17 cellular contexts compared by ENCODE assay signal in the genomic region with DNA sequence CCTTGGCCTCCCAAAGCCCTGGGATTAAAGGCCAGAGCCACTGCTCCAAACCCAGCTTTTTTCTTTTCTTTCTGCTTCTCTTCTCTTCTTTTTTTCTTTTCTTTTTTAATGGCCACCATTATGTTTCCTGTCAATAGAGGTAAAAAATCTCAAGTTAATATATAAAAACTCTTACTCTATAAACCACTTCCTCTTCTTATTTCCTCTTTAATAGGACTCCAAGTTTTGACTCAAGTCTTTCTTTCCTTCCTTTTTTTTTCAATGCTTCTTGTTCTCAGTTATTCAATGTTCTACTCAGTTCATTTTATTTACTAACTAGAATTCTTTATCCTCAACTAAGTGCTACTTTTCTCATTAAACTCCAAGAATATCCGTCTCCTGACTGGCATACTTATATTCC. TPM values are rescaled to one million over a fixed set of nuclear protein-coding genes. Genes with fewer than 3 reads are reported as not detected.
DNase-seq lines count a peak whose midpoint lies in the region; ATAC-seq, FAIRE-seq and TF ChIP-seq lines count a peak whose summit lies in the region.
"Had no signal": no experiment of that assay in that cellular context is flagged by ENCODE, and none has a peak within 500 bp of the region (broad histone marks: within the 10 kb centered on the region; RNA-seq: fewer than 3 reads in every experiment).

No MANE protein-coding gene starts in this region.

- no peak for FAIRE-seq in GM12878 (lab: Jason Lieb, UNC)
- FAIRE-seq: astrocyte had no signal

- H3K9ac ChIP-seq in GM12878 (ENCODE audit: control insufficient read depth, insufficient read depth, low read length): no peak overlapping the region

- H4K20me1 ChIP-seq in GM12878 (ENCODE audit: control insufficient read depth, insufficient read depth): no peaks in the 10 kb centered on the region

- in situ Hi-C loops in GM12878 (cut with MboI): no loop called here

- no peak for ATAC-seq in CD4-positive, alpha-beta T cell (ENCODE audit: poor library complexity)
- ATAC-seq in GM21528 (IDR thresholded peaks at IDR 0.05; ENCODE audit: low FRiP score, unreplicated experiment) (peak; percentile 54), GM12878 (peak; percentile 36; the same call in 2 of the 3 replicates), esophagus mucosa (no peak)

- no peak for TF ChIP-seq CTCF in CD4-positive, alpha-beta T cell (IDR thresholded peaks at IDR 0.05)
- no peak for TF ChIP-seq CTCF in NB4 (IDR thresholded peaks at IDR 0.05; ENCODE audit: low read depth, low read length)
- TF ChIP-seq CTCF in GM12878 (IDR thresholded peaks at IDR 0.05 in 2 of 3, conservative IDR thresholded peaks at IDR 0.05 in 1 of 3; ENCODE audit: control insufficient read depth in 2 of 3, extremely low read depth in 1 of 3, insufficient read depth in 1 of 3, low read depth in 3 of 3, low read length in 3 of 3): no peak
- TF ChIP-seq CTCF in coronary artery (IDR thresholded peaks at IDR 0.05): no peak

- no TSS peak for BruUV-seq in GM12878 (replicated peaks; lab: Mats Ljungman, UMichigan)

- SMC1A ChIA-PET in GM12878 (lab: Charles Lee; ENCODE audit: uncharacterized antibody, unreplicated experiment): interaction anchor here (1.2 to 1.8 kb wide), 4 partner anchors 8 to 125 kb away, joined by 4 to 7 read pairs (median 5); no protein-coding TSS in a partner anchor

- H3K4me3 Mint-ChIP-seq in CD4-positive, alpha-beta T cell: no peak overlapping the region

- no peak overlapping the region for H2AFZ ChIP-seq in GM12878 (ENCODE audit: control insufficient read depth, low read depth, low read length)

- no peak overlapping the region for H3K4me2 ChIP-seq in GM12878 (ENCODE audit: control insufficient read depth, insufficient read depth)

- TF ChIP-seq RAD21 in GM12878 (IDR thresholded peaks at IDR 0.05; ENCODE audit: insufficient read depth, low read depth, low read length): no peak

- POLR2A ChIA-PET in CD4-positive, alpha-beta T cell (lab: Charles Lee): interaction anchor here (2.1 kb wide), 1 partner anchor 24 kb away, joined by 5 read pairs; no protein-coding TSS in a partner anchor
- POLR2A ChIA-PET in GM12878 (lab: Charles Lee): interaction anchor here (1.0 kb wide), 1 partner anchor 44 kb away, joined by 3 read pairs; no protein-coding TSS in a partner anchor

- no peaks in the 10 kb centered on the region for H3K9me3 ChIP-seq in CD4-positive, alpha-beta T cell (ENCODE audit: control insufficient read depth, low read length)
- H3K9me3 ChIP-seq in GM12878 (replicated peaks; ENCODE audit: control insufficient read depth, insufficient read depth, low read length): no peaks in the 10 kb centered on the region; the same call in 1 of the 3 replicates
- H3K9me3 ChIP-seq: prostate gland had no signal

- H3K36me3 Mint-ChIP-seq in CD4-positive, alpha-beta T cell (ENCODE audit: low read depth): no peaks in the 10 kb centered on the region

- H3K4me1 ChIP-seq in GM12878 (ENCODE audit: control insufficient read depth, insufficient read depth, low read length): no peaks in the 10 kb centered on the region
- H3K4me1 ChIP-seq: prostate gland had no signal

- no peak overlapping the region for H3K27ac ChIP-seq in CD4-positive, alpha-beta T cell (ENCODE audit: low read depth, low read length)
- no peak overlapping the region for H3K27ac ChIP-seq in GM12878 (ENCODE audit: control insufficient read depth, insufficient read depth)
- H3K27ac ChIP-seq in coronary artery: no peak overlapping the region
- H3K27ac ChIP-seq: prostate gland had no signal

- RAD21 ChIA-PET in GM12878 (lab: Charles Lee; ENCODE audit: unreplicated experiment): interaction anchor here (0.6 to 1.0 kb wide), 2 partner anchors 68 to 76 kb away, joined by 3 read pairs; no protein-coding TSS in a partner anchor

- H3K4me1 Mint-ChIP-seq in CD4-positive, alpha-beta T cell (ENCODE audit: low read depth): peaks cover 21% of the 10 kb centered on the region

- H3K36me3 ChIP-seq in GM12878 (ENCODE audit: control insufficient read depth in 2 of 2, insufficient read depth in 2 of 2, low read length in 1 of 2): no peaks in the 10 kb centered on the region
- H3K36me3 ChIP-seq: prostate gland had no signal

- H3K4me3 ChIP-seq in NB4 (ENCODE audit: low read depth, low read length) (no peak overlapping the region), GM12878 (no peak overlapping the region), coronary artery (no peak overlapping the region)
- H3K4me3 ChIP-seq: prostate gland had no signal

- TF ChIP-seq POLR2A in NB4 (IDR thresholded peaks at IDR 0.05; ENCODE audit: extremely low read depth, insufficient read length) (no peak), GM12878 (IDR thresholded peaks at IDR 0.05; ENCODE audit: low read depth, low read length) (no peak)

- no peak for TF ChIP-seq EP300 in GM12878 (IDR thresholded peaks at IDR 0.05; ENCODE audit: borderline replicate concordance in 1 of 2, control insufficient read depth in 1 of 2, low read depth in 2 of 2, low read length in 2 of 2)

- H3K27me3 ChIP-seq in CD4-positive, alpha-beta T cell (ENCODE audit: control insufficient read depth, insufficient read depth, low read length): no peaks in the 10 kb centered on the region
- no peaks in the 10 kb centered on the region for H3K27me3 ChIP-seq in GM12878 (replicated peaks in 1 of 2; ENCODE audit: control insufficient read depth in 2 of 2, insufficient read depth in 2 of 2, low read length in 1 of 2)

- intact Hi-C loops in CD4-positive, alpha-beta T cell (cut with DNase I, micrococcal nuclease): no loop called here
- intact Hi-C loops in GM12878 (cut with micrococcal nuclease; ENCODE audit: unreplicated experiment): no loop called here

- no peak for DNase-seq in CD4-positive, alpha-beta T cell
- DNase-seq in NB4 (ENCODE audit: low read depth) (peak; percentile 50), GM12878 (ENCODE audit: low read depth, low spot score) (no peak), NCI-H345 (lab: John Stamatoyannopoulos, UW) (no peak), coronary artery (ENCODE audit: low spot score) (no peak)
- DNase-seq in effector CD4-positive, alpha-beta T cell: no peak
- DNase-seq: dermis blood vessel endothelial cell; DMS53; hippocampal formation; NCI-H187 treated with DMSO at 0.1 percent for 48 hours; NCI-H526; stimulated activated CD4-positive, alpha-beta T cell treated with anti-CD3 and anti-CD28 coated beads, Interleukin-12 subunit alpha, Interleukin-12 subunit beta, amount 100 ng/mL, for 4 hours had no signal

- no peaks in the 10 kb centered on the region for H3K27me3 Mint-ChIP-seq in CD4-positive, alpha-beta T cell

- H3K9me3 Mint-ChIP-seq in CD4-positive, alpha-beta T cell: no peaks in the 10 kb centered on the region
- H3K9me3 Mint-ChIP-seq: activated T-helper 2 cell treated with anti-CD3 and anti-CD28 coated beads, Interferon-gamma antibody, Interleukin-2, Interleukin-4, amounts not matched to agents 10 μg/mL and 5 μg/mL and 100 μg/mL, durations not matched to agents 14 hours and 24 hours and 36 hours had no signal

- H3K79me2 ChIP-seq in GM12878 (ENCODE audit: control insufficient read depth, insufficient read depth, low read length): no peaks in the 10 kb centered on the region

- CTCF ChIA-PET in CD4-positive, alpha-beta T cell (lab: Charles Lee): no interaction called here
- CTCF ChIA-PET in GM12878 (lab: Yijun Ruan, JAX): interaction anchor here (1.2 kb wide), 1 partner anchor 34 kb away, joined by 3 read pairs; no protein-coding TSS in a partner anchor

- peak overlapping the region; percentile 45 for H3K27ac Mint-ChIP-seq in CD4-positive, alpha-beta T cell
- H3K27ac Mint-ChIP-seq: activated T-helper 2 cell treated with anti-CD3 and anti-CD28 coated beads, Interferon-gamma antibody, Interleukin-2, Interleukin-4, amounts not matched to agents 10 μg/mL and 5 μg/mL and 100 μg/mL, durations not matched to agents 14 hours and 24 hours and 36 hours had no signal

- 4% methylated on average over 1 of the region's 1 CpG for WGBS in GM12878 (ENCODE audit: insufficient coverage, insufficient replicate concordance, low lambda C conversion rate, missing lambda C conversion rate)

TF ChIP-seq in GM12878, 131 proteins besides CTCF, POLR2A, EP300 and RAD21:
- TF ChIP-seq NFIC (IDR thresholded peaks at IDR 0.05; ENCODE audit: low read depth, low read length): peak; percentile 15; the same call in 1 of the 2 replicates
- no peak for TF ChIP-seq MXI1 (IDR thresholded peaks at IDR 0.05; ENCODE audit: low read depth, low read length)
TF ChIP-seq in GM12878: peak in this region for 1.

RNA-seq across cellular contexts. Expression of a gene that starts 27.1 kb away (rescaled TPM):
- 100 to 1,000 TPM; 116 to 119 TPM for total RNA-seq in CD4-positive, alpha-beta T cell
- total RNA-seq in GM12878 (2013; cell fraction: nucleolus; rRNA removed): 652 and 698 TPM in 2 replicates
- total RNA-seq in GM12878 (2014; rRNA removed) (126 and 135 TPM in 2 replicates), GM12878 (2014; rRNA removed; fragmentation: Illumina TruSeq; extraction: Trizol) (123 and 135 TPM in 2 replicates), GM12878 (2021) (151 and 152 TPM in 2 replicates), esophagus mucosa (76.2 TPM)
- polyA plus RNA-seq in GM12878 (2011; ENCODE audit: low read depth): 54.4 TPM
- polyA plus RNA-seq in GM12878 (2011; rRNA removed) (119 and 157 TPM in 2 replicates), GM12878 (2014; fragmentation: Illumina TruSeq; extraction: Trizol) (126 and 149 TPM in 2 replicates), GM12878 (2014; fragmentation: Nextera tagmentation; extraction: Ambion mirVana) (10 to 100 TPM; 51.9 to 56.6 TPM), GM12878 (2014; rRNA removed) (77.0 and 82.4 TPM in 2 replicates), GM12878 (2016; fragmentation: Nextera tagmentation; extraction: Ambion mirVana) (10 to 100 TPM; 56.8 to 62.4 TPM)
- 92.2 and 110 TPM in 2 replicates for polyA plus RNA-seq in GM12878 (2011; cell fraction: cytosol; rRNA removed)
- 164 and 187 TPM in 2 replicates for polyA plus RNA-seq in GM12878 (2011; cell fraction: nucleus; rRNA removed)
- 75.0 and 78.0 TPM in 2 replicates for polyA plus RNA-seq in GM12878 (2012)
- 271 and 396 TPM in 2 replicates for polyA minus RNA-seq in GM12878 (2011; rRNA and poly(A)+ RNA removed)
- 106 and 154 TPM in 2 replicates for polyA minus RNA-seq in GM12878 (2011; cell fraction: cytosol; rRNA and poly(A)+ RNA removed)
- polyA minus RNA-seq in GM12878 (2011; cell fraction: nucleus; rRNA and poly(A)+ RNA removed): 339 and 523 TPM in 2 replicates

Comparison
In these comparisons a context has a peak if more than half of its experiments do, and no peak if none do; other contexts are left out.
1. ATAC-seq: peak in GM21528 (single experiment) and GM12878 (single experiment); none in CD4-positive, alpha-beta T cell (single experiment) and esophagus mucosa (single experiment).